Comparison of ENCODE assay signal across 8 cellular contexts in the genomic region with DNA sequence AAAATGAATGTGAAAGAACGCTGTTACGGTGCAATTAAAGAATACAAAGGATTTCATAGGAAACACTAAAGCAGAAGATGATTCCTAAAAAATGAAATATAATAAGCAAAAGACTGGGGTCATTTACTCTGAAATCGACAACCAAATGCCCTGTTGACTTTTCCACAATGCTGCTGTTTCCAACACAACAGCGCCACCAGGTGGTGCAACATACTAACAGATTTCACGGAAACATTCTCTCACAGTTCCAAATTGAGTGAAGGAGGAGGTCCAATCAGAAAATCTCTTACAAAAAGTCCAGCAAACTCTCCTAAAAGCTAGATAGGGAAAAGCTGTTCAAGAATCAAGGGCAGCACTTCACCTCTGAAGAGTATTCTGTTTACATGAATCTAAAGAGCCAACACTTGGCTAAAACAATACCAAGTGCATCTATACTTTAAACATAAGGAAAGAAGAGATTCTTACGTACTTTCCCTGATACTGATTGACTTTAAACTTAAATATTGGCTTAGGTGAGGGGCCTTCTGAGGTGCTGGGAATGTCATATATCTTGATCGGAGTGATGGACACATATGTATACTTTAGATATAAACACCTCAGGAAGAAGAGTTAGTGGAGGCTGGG. TPM values are rescaled to one million over a fixed set of nuclear protein-coding genes. Genes with fewer than 3 reads are reported as not detected.
DNase-seq lines count a peak whose midpoint lies in the region; ATAC-seq and TF ChIP-seq lines count a peak whose summit lies in the region.

No MANE protein-coding gene starts in this region.

- H3K36me3 ChIP-seq in BE2C, result peaks cover 4% of the 10 kb centered on the region; the same call in 1 of the 2 replicates
- H3K36me3 ChIP-seq in H7 (replicated peaks; ENCODE audit: control insufficient read depth, insufficient read depth, low read length), result peaks cover 2% of the 10 kb centered on the region
- H3K36me3 ChIP-seq in right lobe of liver, result no peaks in the 10 kb centered on the region

- H3K4me3 ChIP-seq in BE2C (ENCODE audit: low read depth, low read length), result no peak overlapping the region
- no peak overlapping the region for H3K4me3 ChIP-seq in H7 (ENCODE audit: insufficient read depth, low read depth, low read length)
- H3K4me3 ChIP-seq in right lobe of liver, result peak overlapping the region in 1 of 3 donors; percentile 6

- TF ChIP-seq CTCF in BE2C (IDR thresholded peaks at IDR 0.05; ENCODE audit: low read depth, low read length), result peak; percentile 93
- TF ChIP-seq CTCF in right lobe of liver (IDR thresholded peaks at IDR 0.05), result peak; percentile 88 to 98 (median 90)

- H3K27me3 ChIP-seq in BE2C (no peaks in the 10 kb centered on the region), H7 (ENCODE audit: control insufficient read depth, insufficient read depth, low read length) (no peaks in the 10 kb centered on the region), right lobe of liver (no peaks in the 10 kb centered on the region)

- peak overlapping the region; percentile 70 to 86 (median 86) for H3K27ac ChIP-seq in right lobe of liver

- DNase-seq in BE2C (peak; percentile 75), H7 (peak; percentile 78), NCI-H524 treated with DMSO at 0.1 percent for 48 hours (lab: John Stamatoyannopoulos, UW) (peak; percentile 0), dermis microvascular lymphatic vessel endothelial cell (ENCODE audit: low read depth in 2 of 2) (peak; percentile 80 to 83), right lobe of liver (peak; percentile 82 to 88 (median 82))
- DNase-seq in activated CD4-positive, alpha-beta T cell treated with anti-CD3 and anti-CD28 coated beads, Interleukin-2, amount 50 U/mL, for 1 hour, result peak; percentile 74
- DNase-seq in stimulated activated CD4-positive, alpha-beta T cell treated with anti-CD3 and anti-CD28 coated beads, TNF-alpha, amount 100 ng/mL, for 24 hours (ENCODE audit: low read depth in 3 of 3), result peak; percentile 49 to 66 (median 55)

- no peaks in the 10 kb centered on the region for H3K4me1 ChIP-seq in BE2C
- H3K4me1 ChIP-seq in right lobe of liver, result peaks cover 0 to 3% (median 0%) of the 10 kb centered on the region in 4 donors

- H3K9me3 ChIP-seq in BE2C, result no peaks in the 10 kb centered on the region
- peaks cover 0 to 2% (median 0%) of the 10 kb centered on the region in 4 donors for H3K9me3 ChIP-seq in right lobe of liver

- TF ChIP-seq POLR2A in right lobe of liver (IDR thresholded peaks at IDR 0.05), result no peak

- WGBS in right lobe of liver (ENCODE audit: insufficient coverage, low coverage, low lambda C conversion rate, missing lambda C conversion rate), result 22% methylated on average over 7 of the region's 7 CpGs

- ATAC-seq in right lobe of liver, result peak; percentile 91 to 95 (median 94)
- ATAC-seq in HG02870 (IDR thresholded peaks at IDR 0.05; ENCODE audit: unreplicated experiment), result no peak

- intact Hi-C loops in right lobe of liver (cut with DNase I), result loop anchor here in 1 of 2 donors (10.0 kb wide), 1 partner anchor 192 kb away; no protein-coding TSS in a partner anchor

RNA-seq across cellular contexts. Expression of gene UPF2, which starts 55.9 kb away (rescaled TPM):
- 13.3 TPM for polyA plus RNA-seq in BE2C (2012; ENCODE audit: insufficient read depth, insufficient read length, low read depth)
- total RNA-seq in H7 (2014; rRNA removed; shearing (Covaris generic)), result 10.6 and 19.2 TPM in 2 replicates
- total RNA-seq in dermis microvascular lymphatic vessel endothelial cell (10.7 and 10.9 TPM in 2 replicates), right lobe of liver (10 to 100 TPM in 3 of 6 experiments, 1 to 10 TPM in 3; 8.7 to 12.6 (median 9.8) TPM)

Comparison
In these comparisons a context has a peak if more than half of its experiments do, and no peak if none do; other contexts are left out.
1. DNase-seq: peak in every context shown above with its lines; median percentile 82 in right lobe of liver; 82 in dermis microvascular lymphatic vessel endothelial cell; 78 in H7; 75 in BE2C; 74 in activated CD4-positive, alpha-beta T cell treated with anti-CD3 and anti-CD28 coated beads, Interleukin-2, amount 50 U/mL, for 1 hour; 55 in stimulated activated CD4-positive, alpha-beta T cell treated with anti-CD3 and anti-CD28 coated beads, TNF-alpha, amount 100 ng/mL, for 24 hours; 0 in NCI-H524 treated with DMSO at 0.1 percent for 48 hours.